In the genomic region with DNA sequence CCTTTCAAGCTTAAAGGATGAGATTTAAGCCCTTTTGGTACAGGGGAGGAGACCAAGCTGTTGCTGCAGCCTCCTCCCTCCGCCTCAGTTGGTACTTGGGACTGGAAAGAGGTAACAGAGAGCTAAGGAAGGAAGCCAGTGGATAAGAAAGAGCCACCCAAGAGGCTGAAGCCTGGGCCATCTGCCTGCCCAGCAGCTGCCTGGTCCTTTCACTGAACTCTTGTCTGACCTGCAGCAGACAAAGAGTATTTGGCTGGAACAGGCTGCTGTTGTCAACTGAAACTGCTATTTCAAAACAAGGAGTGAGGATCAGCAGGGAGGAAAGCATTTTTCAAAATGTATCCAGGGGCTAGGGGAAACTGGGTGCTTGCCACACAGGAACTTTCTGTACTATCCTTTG, we compare ENCODE assay signal across 2 cellular contexts.
TF ChIP-seq lines count a peak whose summit lies in the region.

No MANE protein-coding gene starts in this region.

TF ChIP-seq in liver, 16 proteins besides CTCF, POLR2A, EP300 and RAD21 (continued from another document):
- TF ChIP-seq NR2F2 (IDR thresholded peaks at IDR 0.05) (peak; percentile 93), FOXA1 (IDR thresholded peaks at IDR 0.05) (no peak), SP1 (IDR thresholded peaks at IDR 0.05) (peak; percentile 22)

TF ChIP-seq in HepG2, 621 proteins besides CTCF, POLR2A, EP300 and RAD21:
- TF ChIP-seq, protein P1, sequence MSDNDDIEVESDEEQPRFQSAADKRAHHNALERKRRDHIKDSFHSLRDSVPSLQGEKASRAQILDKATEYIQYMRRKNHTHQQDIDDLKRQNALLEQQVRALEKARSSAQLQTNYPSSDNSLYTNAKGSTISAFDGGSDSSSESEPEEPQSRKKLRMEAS (IDR thresholded peaks at IDR 0.05) = no peak
- TF ChIP-seq TCF7L2 (IDR thresholded peaks at IDR 0.05; ENCODE audit: low read depth, low read length) (no peak), PITX1 (CRISPR knock-in tag; IDR thresholded peaks at IDR 0.05) (no peak)
- TF ChIP-seq, protein P2, sequence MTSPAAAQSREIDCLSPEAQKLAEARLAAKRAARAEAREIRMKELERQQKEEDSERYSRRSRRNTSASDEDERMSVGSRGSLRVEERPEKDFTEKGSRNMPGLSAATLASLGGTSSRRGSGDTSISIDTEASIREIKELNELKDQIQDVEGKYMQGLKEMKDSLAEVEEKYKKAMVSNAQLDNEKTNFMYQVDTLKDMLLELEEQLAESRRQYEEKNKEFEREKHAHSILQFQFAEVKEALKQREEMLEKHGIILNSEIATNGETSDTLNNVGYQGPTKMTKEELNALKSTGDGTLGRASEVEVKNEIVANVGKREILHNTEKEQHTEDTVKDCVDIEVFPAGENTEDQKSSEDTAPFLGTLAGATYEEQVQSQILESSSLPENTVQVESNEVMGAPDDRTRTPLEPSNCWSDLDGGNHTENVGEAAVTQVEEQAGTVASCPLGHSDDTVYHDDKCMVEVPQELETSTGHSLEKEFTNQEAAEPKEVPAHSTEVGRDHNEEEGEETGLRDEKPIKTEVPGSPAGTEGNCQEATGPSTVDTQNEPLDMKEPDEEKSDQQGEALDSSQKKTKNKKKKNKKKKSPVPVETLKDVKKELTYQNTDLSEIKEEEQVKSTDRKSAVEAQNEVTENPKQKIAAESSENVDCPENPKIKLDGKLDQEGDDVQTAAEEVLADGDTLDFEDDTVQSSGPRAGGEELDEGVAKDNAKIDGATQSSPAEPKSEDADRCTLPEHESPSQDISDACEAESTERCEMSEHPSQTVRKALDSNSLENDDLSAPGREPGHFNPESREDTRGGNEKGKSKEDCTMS (CRISPR knock-in tag; conservative IDR thresholded peaks at IDR 0.05) = no peak
- TF ChIP-seq, protein P3, sequence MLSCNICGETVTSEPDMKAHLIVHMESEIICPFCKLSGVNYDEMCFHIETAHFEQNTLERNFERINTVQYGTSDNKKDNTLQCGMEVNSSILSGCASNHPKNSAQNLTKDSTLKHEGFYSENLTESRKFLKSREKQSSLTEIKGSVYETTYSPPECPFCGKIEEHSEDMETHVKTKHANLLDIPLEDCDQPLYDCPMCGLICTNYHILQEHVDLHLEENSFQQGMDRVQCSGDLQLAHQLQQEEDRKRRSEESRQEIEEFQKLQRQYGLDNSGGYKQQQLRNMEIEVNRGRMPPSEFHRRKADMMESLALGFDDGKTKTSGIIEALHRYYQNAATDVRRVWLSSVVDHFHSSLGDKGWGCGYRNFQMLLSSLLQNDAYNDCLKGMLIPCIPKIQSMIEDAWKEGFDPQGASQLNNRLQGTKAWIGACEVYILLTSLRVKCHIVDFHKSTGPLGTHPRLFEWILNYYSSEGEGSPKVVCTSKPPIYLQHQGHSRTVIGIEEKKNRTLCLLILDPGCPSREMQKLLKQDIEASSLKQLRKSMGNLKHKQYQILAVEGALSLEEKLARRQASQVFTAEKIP (CRISPR knock-in tag; IDR thresholded peaks at IDR 0.05; ENCODE audit: borderline replicate concordance) = no peak
TF ChIP-seq in HepG2: peak in this region for 0.
